In the genomic region with DNA sequence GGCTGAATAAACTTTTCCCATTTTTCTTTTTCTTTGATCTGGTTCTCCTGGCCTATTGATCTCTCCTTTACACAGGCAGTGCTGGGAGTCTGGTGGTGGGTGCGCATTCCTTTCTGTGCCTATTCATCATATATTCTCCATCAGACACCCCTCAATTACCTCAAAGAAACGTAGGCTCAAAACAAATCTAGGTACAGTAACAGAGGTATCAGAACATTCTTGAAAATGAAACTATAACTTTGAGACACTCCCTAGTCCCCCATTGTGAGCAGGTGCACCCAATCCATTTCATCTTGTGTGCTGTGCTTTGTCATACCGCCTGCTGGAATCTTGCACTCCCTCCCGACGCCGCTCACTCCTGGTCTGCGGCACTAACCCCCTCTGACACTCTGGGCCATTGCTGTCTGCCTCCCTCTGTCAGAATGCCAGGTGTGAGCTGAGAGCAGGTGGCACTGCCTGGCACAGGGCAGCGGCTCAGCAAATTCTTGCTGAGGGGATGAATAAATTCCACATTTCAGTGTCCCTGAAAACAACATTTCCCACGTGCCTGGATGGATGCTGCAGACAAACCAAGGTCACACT, we compare ENCODE assay signal across 21 cellular contexts.
DNase-seq lines count a peak whose midpoint lies in the region; ATAC-seq and TF ChIP-seq lines count a peak whose summit lies in the region.
"Had no signal": no experiment of that assay in that cellular context is flagged by ENCODE, and none has a peak within 500 bp of the region (broad histone marks: within the 10 kb centered on the region; RNA-seq: fewer than 3 reads in every experiment).

No MANE protein-coding gene starts in this region.

- no peaks in the 10 kb centered on the region for H3K4me1 Mint-ChIP-seq in activated CD4-positive, alpha-beta T cell treated with anti-CD3 and anti-CD28 coated beads, Interleukin-2, amount 10 ng/mL, durations not matched to agents 24 days and 14 days
- H3K4me1 Mint-ChIP-seq: CD4-positive, CD25-positive, alpha-beta regulatory T cell had no signal

- no peaks in the 10 kb centered on the region for H3K36me3 ChIP-seq in KMS-11 (ENCODE audit: insufficient read depth)
- H3K36me3 ChIP-seq in mucosa of descending colon (ENCODE audit: low read depth): no peaks in the 10 kb centered on the region
- H3K36me3 ChIP-seq in upper lobe of right lung: no peaks in the 10 kb centered on the region
- no peaks in the 10 kb centered on the region for H3K36me3 ChIP-seq in smooth muscle cell (ENCODE audit: low read depth)
- H3K36me3 ChIP-seq: BE2C had no signal

- intact Hi-C loops in mucosa of descending colon (cut with DNase I, micrococcal nuclease) (no loop called here), upper lobe of right lung (cut with DNase I) (no loop called here)
- intact Hi-C loops in activated CD4-positive, alpha-beta T cell treated with anti-CD3 and anti-CD28 coated beads, Interleukin-2, amount 10 ng/mL, durations not matched to agents 24 days and 14 days (cut with micrococcal nuclease): no loop called here

- no peaks in the 10 kb centered on the region for H3K36me3 Mint-ChIP-seq in activated CD4-positive, alpha-beta T cell treated with anti-CD3 and anti-CD28 coated beads, Interleukin-2, amount 10 ng/mL, durations not matched to agents 24 days and 14 days (ENCODE audit: low read depth)
- H3K36me3 Mint-ChIP-seq: CD4-positive, CD25-positive, alpha-beta regulatory T cell had no signal

- H3K27ac ChIP-seq in KMS-11 (peak overlapping the region; percentile 66), upper lobe of right lung (no peak overlapping the region), smooth muscle cell (ENCODE audit: low read depth) (no peak overlapping the region)

- peaks cover 57% of the 10 kb centered on the region for H3K4me1 ChIP-seq in KMS-11 (ENCODE audit: low read depth, poor library complexity, severe bottlenecking)
- no peaks in the 10 kb centered on the region for H3K4me1 ChIP-seq in mucosa of descending colon (ENCODE audit: low read depth)
- no peaks in the 10 kb centered on the region for H3K4me1 ChIP-seq in upper lobe of right lung
- no peaks in the 10 kb centered on the region for H3K4me1 ChIP-seq in smooth muscle cell (ENCODE audit: low read depth)
- H3K4me1 ChIP-seq: BE2C had no signal

- no peak overlapping the region for H3K4me3 Mint-ChIP-seq in activated CD4-positive, alpha-beta T cell treated with anti-CD3 and anti-CD28 coated beads, Interleukin-2, amount 10 ng/mL, durations not matched to agents 24 days and 14 days
- H3K4me3 Mint-ChIP-seq: CD4-positive, CD25-positive, alpha-beta regulatory T cell; H9; HFFc6 had no signal

- H3K27ac Mint-ChIP-seq in activated CD4-positive, alpha-beta T cell treated with anti-CD3 and anti-CD28 coated beads, Interleukin-2, amount 10 ng/mL, durations not matched to agents 24 days and 14 days: no peak overlapping the region
- H3K27ac Mint-ChIP-seq: H9, HFFc6 had no signal

- TF ChIP-seq CTCF in KMS-11 (conservative IDR thresholded peaks at IDR 0.05; ENCODE audit: low read depth, low read length) (no peak), mucosa of descending colon (IDR thresholded peaks at IDR 0.05) (no peak), upper lobe of right lung (IDR thresholded peaks at IDR 0.05) (no peak), smooth muscle cell (IDR thresholded peaks at IDR 0.05; ENCODE audit: borderline replicate concordance, insufficient read depth, poor library complexity, severe bottlenecking) (no peak)

- no peaks in the 10 kb centered on the region for H3K9me3 Mint-ChIP-seq in activated CD4-positive, alpha-beta T cell treated with anti-CD3 and anti-CD28 coated beads, Interleukin-2, amount 10 ng/mL, durations not matched to agents 24 days and 14 days
- H3K9me3 Mint-ChIP-seq: HFFc6 had no signal

- H3K4me2 ChIP-seq in KMS-11: peak overlapping the region; percentile 73
- no peak overlapping the region for H3K4me2 ChIP-seq in smooth muscle cell

- H3K9me3 ChIP-seq in mucosa of descending colon (no peaks in the 10 kb centered on the region), upper lobe of right lung (no peaks in the 10 kb centered on the region), smooth muscle cell (replicated peaks; ENCODE audit: low read depth) (no peaks in the 10 kb centered on the region)
- H3K9me3 ChIP-seq: BE2C had no signal

- no peak overlapping the region for H3K4me3 ChIP-seq in KMS-11 (IDR thresholded peaks at IDR 0.05; ENCODE audit: insufficient read depth, low read depth, low read length)
- H3K4me3 ChIP-seq in mucosa of descending colon: no peak overlapping the region
- H3K4me3 ChIP-seq in upper lobe of right lung: no peak overlapping the region
- no peak overlapping the region for H3K4me3 ChIP-seq in smooth muscle cell
- H3K4me3 ChIP-seq: K562 had no signal

- H2AFZ ChIP-seq in KMS-11 (ENCODE audit: low read depth) (peak overlapping the region; percentile 35), smooth muscle cell (ENCODE audit: low read depth) (no peak overlapping the region)

- ATAC-seq in mucosa of descending colon (peak; percentile 38), upper lobe of right lung (peak; percentile 29), GM18502 (IDR thresholded peaks at IDR 0.05; ENCODE audit: poor library complexity, unreplicated experiment) (no peak)
- ATAC-seq: K562 had no signal

- H3K9ac ChIP-seq in KMS-11 (peak overlapping the region; percentile 41; the same call in 1 of the 2 replicates), smooth muscle cell (ENCODE audit: low read depth) (no peak overlapping the region)

- no peaks in the 10 kb centered on the region for H3F3A ChIP-seq in smooth muscle cell (ENCODE audit: low read depth)

- WGBS in smooth muscle cell (ENCODE audit: low lambda C conversion rate): 87% methylated on average over 9 of the region's 9 CpGs

- H3K27me3 ChIP-seq in KMS-11 (ENCODE audit: insufficient read depth, low read depth) (peaks cover 17% of the 10 kb centered on the region), upper lobe of right lung (no peaks in the 10 kb centered on the region), smooth muscle cell (ENCODE audit: low read depth) (no peaks in the 10 kb centered on the region)

- no peaks in the 10 kb centered on the region for H4K20me1 ChIP-seq in KMS-11 (ENCODE audit: insufficient read depth)
- no peaks in the 10 kb centered on the region for H4K20me1 ChIP-seq in smooth muscle cell (ENCODE audit: low read depth)

- peak; percentile 93 for DNase-seq in SW480 (ENCODE audit: low spot score)
- no peak for DNase-seq in mucosa of descending colon
- DNase-seq in upper lobe of right lung: no peak
- DNase-seq in smooth muscle cell (lab: John Stamatoyannopoulos, UW; ENCODE audit: unreplicated experiment): no peak
- DNase-seq in activated CD4-positive, alpha-beta T cell treated with anti-CD3 and anti-CD28 coated beads, Interleukin-2, amount 10 ng/mL, durations not matched to agents 24 days and 14 days: no peak
- DNase-seq: BE2C; CD4-positive, CD25-positive, alpha-beta regulatory T cell; DMS79; H9; HFFc6; MM.1S; NCI-H1092; NCI-H2029 treated with DMSO at 0.1 percent for 48 hours; NCI-H226; NCI-H510A treated with DMSO at 0.1 percent for 48 hours; NCI-H774; OCI-M1; Right ventricle myocardium superior had no signal

- H3K27me3 Mint-ChIP-seq in activated CD4-positive, alpha-beta T cell treated with anti-CD3 and anti-CD28 coated beads, Interleukin-2, amount 10 ng/mL, durations not matched to agents 24 days and 14 days: peaks cover 10% of the 10 kb centered on the region

- H3K79me2 ChIP-seq in KMS-11 (ENCODE audit: insufficient read depth, low read depth): no peaks in the 10 kb centered on the region
- no peaks in the 10 kb centered on the region for H3K79me2 ChIP-seq in smooth muscle cell (ENCODE audit: low read depth)
